ENCODE assay signal across 8 cellular contexts in genomic region chr12:95003921-95004272, GRCh38. TPM values are rescaled to one million over a fixed set of nuclear protein-coding genes. Genes with fewer than 3 reads are reported as not detected.
DNase-seq lines count a peak whose midpoint lies in the region; TF ChIP-seq lines count a peak whose summit lies in the region.

No MANE protein-coding gene starts in this region.

- no peaks in the 10 kb centered on the region; the same call in none of the 2 replicates for H3K27me3 Mint-ChIP-seq in H9 (ENCODE audit: low read depth)

- no peak for TF ChIP-seq POLR2A in spleen (IDR thresholded peaks at IDR 0.05)

- H2BK12ac ChIP-seq in H9 (ENCODE audit: insufficient read length, low read depth, low read length), result no peak overlapping the region

- TF ChIP-seq CTCF in H9 (conservative IDR thresholded peaks at IDR 0.05) (no peak), SU-DHL-6 (IDR thresholded peaks at IDR 0.05; ENCODE audit: insufficient read depth, low read length, poor library complexity, severe bottlenecking) (no peak), cardiac muscle cell (IDR thresholded peaks at IDR 0.05; ENCODE audit: low read depth, low read length) (no peak), spleen (IDR thresholded peaks at IDR 0.05 in 8 of 11, conservative IDR thresholded peaks at IDR 0.05 in 3 of 11) (no peak)

- peak overlapping the region; percentile 95 to 96 for H3K4me3 Mint-ChIP-seq in H9

- H2AFZ ChIP-seq in H9 (ENCODE audit: low read length) (no peak overlapping the region), SU-DHL-6 (ENCODE audit: low read depth, low read length, severe bottlenecking) (peak overlapping the region; percentile 93)

- H3K79me2 ChIP-seq in H9 (ENCODE audit: insufficient read depth, low read length) (no peaks in the 10 kb centered on the region), SU-DHL-6 (ENCODE audit: insufficient read depth, low read length) (peaks cover 41% of the 10 kb centered on the region)

- H3K4me1 ChIP-seq in H9 (ENCODE audit: insufficient read depth, low read length), result no peaks in the 10 kb centered on the region
- no peaks in the 10 kb centered on the region for H3K4me1 ChIP-seq in cardiac muscle cell (ENCODE audit: low read depth)
- H3K4me1 ChIP-seq in spleen, result peaks cover 24 to 61% (median 49%) of the 10 kb centered on the region in 6 donors

- peaks cover 0 to 6% (median 3%) of the 10 kb centered on the region in 3 experiments; a peak in 3 of 7 replicates for H3K36me3 Mint-ChIP-seq in H9 (ENCODE audit: insufficient read depth in 1 of 3, low read depth in 3 of 3)

- no peak overlapping the region for H3K4ac ChIP-seq in H9 (ENCODE audit: low read depth, low read length)

- H2BK5ac ChIP-seq in H9 (ENCODE audit: insufficient read length, low read length), result no peak overlapping the region

- H2BK15ac ChIP-seq in H9 (ENCODE audit: low read depth, low read length), result no peak overlapping the region

- H3K23me2 ChIP-seq in H9 (ENCODE audit: insufficient read length, low read depth, low read length, poor library complexity, severe bottlenecking), result peaks cover 4% of the 10 kb centered on the region

- intact Hi-C loops in spleen (cut with DNase I; ENCODE audit: low total_unique reads), result no loop called here

- H3K18ac ChIP-seq in H9 (ENCODE audit: insufficient read length, low read depth, low read length), result no peak overlapping the region

- peaks cover 12% of the 10 kb centered on the region; the same call in 1 of the 2 replicates for H3F3A ChIP-seq in SU-DHL-6 (ENCODE audit: insufficient read depth)

- H4K91ac ChIP-seq in H9 (ENCODE audit: insufficient read length, low read depth, low read length), result no peak overlapping the region

- no peaks in the 10 kb centered on the region; the same call in 1 of the 2 replicates for H3K36me3 ChIP-seq in SU-DHL-6 (ENCODE audit: low read length)
- peaks cover 6% of the 10 kb centered on the region for H3K36me3 ChIP-seq in cardiac muscle cell
- peaks cover 0 to 26% (median 13%) of the 10 kb centered on the region in 6 donors for H3K36me3 ChIP-seq in spleen

- H4K8ac ChIP-seq in H9 (replicated peaks; ENCODE audit: insufficient read length, low read depth, low read length), result no peak overlapping the region

- H3K14ac ChIP-seq in H9 (ENCODE audit: insufficient read depth, low read length), result no peak overlapping the region

- H2BK120ac ChIP-seq in H9 (ENCODE audit: low read depth, low read length, poor library complexity, severe bottlenecking), result no peak overlapping the region

- no peak overlapping the region for H3K4me2 ChIP-seq in H9 (ENCODE audit: insufficient read depth, insufficient read length, low read length)
- peak overlapping the region; percentile 77 for H3K4me2 ChIP-seq in SU-DHL-6 (ENCODE audit: low read depth, low read length, poor library complexity, severe bottlenecking)

- H3K23ac ChIP-seq in H9 (ENCODE audit: insufficient read length, low read depth, low read length), result no peak overlapping the region

- no peak overlapping the region for H3K56ac ChIP-seq in H9 (ENCODE audit: insufficient read length, low read depth, low read length)

- H3T11ph ChIP-seq in H9 (ENCODE audit: low read length), result no peak overlapping the region

- H4K20me1 ChIP-seq in H9 (ENCODE audit: control insufficient read depth, insufficient read depth, insufficient read length), result no peaks in the 10 kb centered on the region
- H4K20me1 ChIP-seq in SU-DHL-6 (ENCODE audit: low read depth, low read length), result no peaks in the 10 kb centered on the region

- no peaks in the 10 kb centered on the region for H3K79me1 ChIP-seq in H9 (ENCODE audit: insufficient read depth, low read depth, low read length, poor library complexity, severe bottlenecking)

- no peak overlapping the region for H2AK5ac ChIP-seq in H9 (ENCODE audit: insufficient read length, low read length)

- DNase-seq in H9 (no peak), cardiac muscle cell (ENCODE audit: low read depth in 1 of 2, low spot score in 1 of 2) (no peak), spleen (no peak), T-helper 9 cell (no peak), COLO829 (ENCODE audit: low spot score) (no peak), NCI-H2107 (lab: John Stamatoyannopoulos, UW) (no peak), NCI-H1417 (lab: John Stamatoyannopoulos, UW) (no peak)

- peaks cover 8 to 11% of the 10 kb centered on the region in 2 experiments; a peak in 3 of 5 replicates for H3K9me3 Mint-ChIP-seq in H9

- H3K27me3 ChIP-seq in H9 (ENCODE audit: insufficient read depth, low read length), result no peaks in the 10 kb centered on the region
- H3K27me3 ChIP-seq in SU-DHL-6 (ENCODE audit: low read length), result no peaks in the 10 kb centered on the region
- no peaks in the 10 kb centered on the region for H3K27me3 ChIP-seq in cardiac muscle cell
- no peaks in the 10 kb centered on the region for H3K27me3 ChIP-seq in spleen (replicated peaks in 1 of 7)

- peak overlapping the region in 2 of 3 experiments; percentile 97 to 98; a peak in 2 of 7 replicates for H3K27ac Mint-ChIP-seq in H9

- H2BK20ac ChIP-seq in H9 (ENCODE audit: low read depth, low read length, poor library complexity, severe bottlenecking), result no peak overlapping the region

- no CpG with 5 or more reads among the region's 15 CpGs for WGBS in H9 (ENCODE audit: extremely low coverage, insufficient read length, low lambda C conversion rate)
- WGBS in spleen, 5 donors, result 58 to 68% (median 63%) methylated on average over 15 of the region's 15 CpGs

- H4K5ac ChIP-seq in H9 (ENCODE audit: insufficient read length, low read depth, low read length), result no peak overlapping the region

- H3K27ac ChIP-seq in H9 (ENCODE audit: insufficient read length, low read depth, low read length), result no peak overlapping the region
- no peak overlapping the region for H3K27ac ChIP-seq in SU-DHL-6 (ENCODE audit: low read depth, low read length)
- H3K27ac ChIP-seq in cardiac muscle cell, result peak overlapping the region; percentile 87
- H3K27ac ChIP-seq in spleen, result peak overlapping the region; percentile 73 to 93 (median 90)

- peak overlapping the region; percentile 94 for H3K4me3 ChIP-seq in SU-DHL-6 (ENCODE audit: insufficient read depth, low read length, poor library complexity, severe bottlenecking)
- peak overlapping the region; percentile 49 for H3K4me3 ChIP-seq in cardiac muscle cell
- H3K4me3 ChIP-seq in spleen, result peak overlapping the region; percentile 60 to 94 (median 80)

- H3K9me2 ChIP-seq in SU-DHL-6 (replicated peaks; ENCODE audit: insufficient read depth, low read length), result no peaks in the 10 kb centered on the region

- H3K9ac ChIP-seq in H9 (ENCODE audit: extremely low read depth, insufficient read length, low read length) (no peak overlapping the region), SU-DHL-6 (ENCODE audit: low read length) (peak overlapping the region; percentile 89)

- peaks cover 4 to 9% of the 10 kb centered on the region in 2 experiments for H3K4me1 Mint-ChIP-seq in H9

- H3K9me3 ChIP-seq in H9 (ENCODE audit: control insufficient read depth, low read depth, low read length) (no peaks in the 10 kb centered on the region), SU-DHL-6 (ENCODE audit: insufficient read depth, low read length) (no peaks in the 10 kb centered on the region), cardiac muscle cell (ENCODE audit: low read depth) (no peaks in the 10 kb centered on the region), spleen (peaks cover 2 to 28% (median 23%) of the 10 kb centered on the region in 8 donors)

RNA-seq across cellular contexts. Expression of gene NDUFA12, which starts 0.4 kb away (rescaled TPM):
- total RNA-seq in H9 (2021), result 104 and 105 TPM in 2 replicates
- total RNA-seq in cardiac muscle cell, result 157 and 209 TPM in 2 replicates
- 247 and 321 TPM in 2 replicates for polyA plus RNA-seq in cardiac muscle cell
- 100 to 1,000 TPM in 2 of 7 donors, 10 to 100 TPM in 5; 65.1 to 118 (median 91.2) TPM for total RNA-seq in spleen
- 100 to 1,000 TPM in 2 of 3 donors, 10 to 100 TPM in 1; 92.0 to 150 (median 145) TPM for polyA plus RNA-seq in spleen

Comparison
In these comparisons a context has a peak if more than half of its experiments do, and no peak if none do; other contexts are left out.
1. H3K27ac ChIP-seq: peak in cardiac muscle cell (single experiment) and spleen (8 of 8); none in H9 (single experiment) and SU-DHL-6 (single experiment).
2. Peak in every context shown above with its lines, with median percentiles within 50 percentile points of each other: H3K4me3 ChIP-seq.